In genomic region chr17:49969794-49970389, GRCh38 we compare ENCODE assay signal across 14 cellular contexts. TPM values are rescaled to one million over a fixed set of nuclear protein-coding genes. Genes with fewer than 3 reads are reported as not detected.
DNase-seq lines count a peak whose midpoint lies in the region; TF ChIP-seq lines count a peak whose summit lies in the region.
"Had no signal": no experiment of that assay in that cellular context is flagged by ENCODE, and none has a peak within 500 bp of the region (broad histone marks: within the 10 kb centered on the region; RNA-seq: fewer than 3 reads in every experiment).

No MANE protein-coding gene starts in this region.

- H3K36me3 ChIP-seq in ES-I3 (ENCODE audit: insufficient read depth, low read length) (no peaks in the 10 kb centered on the region), MM.1S (replicated peaks; ENCODE audit: insufficient read depth, low read length) (no peaks in the 10 kb centered on the region), mammary epithelial cell (ENCODE audit: insufficient read depth, low read length) (no peaks in the 10 kb centered on the region), neural progenitor cell (no peaks in the 10 kb centered on the region)
- H3K36me3 ChIP-seq: pancreas, vagina had no signal

- in situ Hi-C loops in mammary epithelial cell (cut with MboI; ENCODE audit: low sequenced_read_pairs in 2 of 2) = no loop called here

- dilution Hi-C loops in mammary epithelial cell (cut with HindIII; ENCODE audit: low sequenced_read_pairs) = loop anchor here (10.0 kb wide), 1 partner anchor 85 kb away; no protein-coding TSS in a partner anchor

- H3K9me3 Mint-ChIP-seq in neural progenitor cell = peaks cover 11% of the 10 kb centered on the region

- H3K4me3 Mint-ChIP-seq in neural progenitor cell = peak overlapping the region; percentile 67

- H4K20me1 ChIP-seq in MM.1S (ENCODE audit: insufficient read depth, low read length) (no peaks in the 10 kb centered on the region), mammary epithelial cell (ENCODE audit: insufficient read depth, low read length) (no peaks in the 10 kb centered on the region), neural progenitor cell (ENCODE audit: low read depth) (peaks cover 56% of the 10 kb centered on the region)

- WGBS in mammary epithelial cell (ENCODE audit: low coverage, missing lambda C conversion rate) = 44% methylated on average over 5 of the region's 18 CpGs

- H3K27ac Mint-ChIP-seq in neural progenitor cell = no peak overlapping the region

- H3K9ac ChIP-seq in ES-I3 (ENCODE audit: low read depth, low read length) (peak overlapping the region; percentile 83; the same call in 1 of the 2 replicates), MM.1S (ENCODE audit: low read length) (no peak overlapping the region), mammary epithelial cell (ENCODE audit: insufficient read depth, low read length) (no peak overlapping the region), neural progenitor cell (no peak overlapping the region)

- H3K4me1 ChIP-seq in ES-I3 (ENCODE audit: insufficient read depth, low read length) (peaks cover 20% of the 10 kb centered on the region; the same call in 1 of the 2 replicates), MM.1S (ENCODE audit: low read length) (no peaks in the 10 kb centered on the region), mammary epithelial cell (ENCODE audit: insufficient read depth, low read length) (peaks cover 29% of the 10 kb centered on the region), neural progenitor cell (peaks cover 53% of the 10 kb centered on the region)

- no peak overlapping the region for H3K27ac ChIP-seq in MM.1S (ENCODE audit: low read length)
- no peak overlapping the region for H3K27ac ChIP-seq in mammary epithelial cell (ENCODE audit: insufficient read depth, low read depth, low read length)
- H3K27ac ChIP-seq in neural progenitor cell = no peak overlapping the region
- H3K27ac ChIP-seq in substantia nigra (ENCODE audit: low read depth, low read length, poor library complexity, severe bottlenecking) = no peak overlapping the region
- H3K27ac ChIP-seq: pancreas, vagina had no signal

- H3K79me2 ChIP-seq in MM.1S (ENCODE audit: low read length) (no peaks in the 10 kb centered on the region), mammary epithelial cell (ENCODE audit: insufficient read depth, low read length) (no peaks in the 10 kb centered on the region), neural progenitor cell (ENCODE audit: low read depth) (no peaks in the 10 kb centered on the region)

- H3K27me3 Mint-ChIP-seq in neural progenitor cell (ENCODE audit: insufficient read depth, low read depth) = peaks cover 94% of the 10 kb centered on the region

- no peaks in the 10 kb centered on the region for H3K9me2 ChIP-seq in MM.1S (replicated peaks; ENCODE audit: insufficient read depth, low read length)

- no peak for DNase-seq in MM.1S
- no peak for DNase-seq in mammary epithelial cell
- no peak for DNase-seq in neural progenitor cell (ENCODE audit: low spot score)
- no peak for DNase-seq in NCI-H69 (lab: John Stamatoyannopoulos, UW)
- DNase-seq in activated CD8-positive, alpha-beta memory T cell treated with anti-CD3 and anti-CD28 coated beads, Interleukin-2, amount 50 U/mL, for 48 hours = no peak
- DNase-seq in substantia nigra (lab: John Stamatoyannopoulos, UW) = no peak
- DNase-seq: amniotic stem cell; DND-41; NCI-H1092; NK-92 treated with Interleukin-12 subunit alpha and Interleukin-12 subunit beta, amount 100 ng/mL, for 24 hours had no signal

- H3K4me2 ChIP-seq in MM.1S (ENCODE audit: low read depth, low read length) = peak overlapping the region; percentile 99; the same call in 1 of the 2 replicates
- H3K4me2 ChIP-seq in mammary epithelial cell (ENCODE audit: insufficient read depth, low read depth, low read length) = peak overlapping the region; percentile 85
- H3K4me2 ChIP-seq in neural progenitor cell = peak overlapping the region; percentile 94

- TF ChIP-seq CTCF in MM.1S (IDR thresholded peaks at IDR 0.05; ENCODE audit: low read length) = no peak
- no peak for TF ChIP-seq CTCF in mammary epithelial cell (conservative IDR thresholded peaks at IDR 0.05 in 1 of 2, IDR thresholded peaks at IDR 0.05 in 1 of 2; ENCODE audit: extremely low read depth in 1 of 2, insufficient read depth in 1 of 2, low read depth in 1 of 2, low read length in 2 of 2)
- TF ChIP-seq CTCF in neural progenitor cell (IDR thresholded peaks at IDR 0.05) = no peak

- H2AFZ ChIP-seq in MM.1S (ENCODE audit: low read length) (no peak overlapping the region), mammary epithelial cell (ENCODE audit: low read depth, low read length) (peak overlapping the region; percentile 40), neural progenitor cell (replicated peaks) (no peak overlapping the region)

- H3F3A ChIP-seq in MM.1S (ENCODE audit: insufficient read depth, low read length) (no peaks in the 10 kb centered on the region), neural progenitor cell (ENCODE audit: low read depth) (peaks cover 32% of the 10 kb centered on the region)

- H3K9me3 ChIP-seq in ES-I3 (ENCODE audit: control insufficient read depth, insufficient read depth, low read length) (no peaks in the 10 kb centered on the region), MM.1S (replicated peaks; ENCODE audit: insufficient read depth, low read length) (no peaks in the 10 kb centered on the region), mammary epithelial cell (replicated peaks; ENCODE audit: insufficient read depth, low read length) (no peaks in the 10 kb centered on the region), neural progenitor cell (ENCODE audit: low read depth) (no peaks in the 10 kb centered on the region)
- H3K9me3 ChIP-seq: pancreas, vagina had no signal

- BruUV-seq in mammary epithelial cell (replicated peaks; lab: Mats Ljungman, UMichigan) = no TSS peak

- peaks cover 27% of the 10 kb centered on the region for H3K4me1 Mint-ChIP-seq in neural progenitor cell

- CTCF ChIA-PET in mammary epithelial cell (lab: Charles Lee; ENCODE audit: low non-redundant PET) = no interaction called here

- H3K4me3 ChIP-seq in MM.1S (ENCODE audit: low read length) (peak overlapping the region; percentile 82), mammary epithelial cell (replicated peaks in 1 of 3; ENCODE audit: insufficient read depth in 1 of 3, low read depth in 2 of 3, low read length in 3 of 3) (no peak overlapping the region), neural progenitor cell (peak overlapping the region; percentile 57)

- no peaks in the 10 kb centered on the region for H3K36me3 Mint-ChIP-seq in neural progenitor cell

- peaks cover 97% of the 10 kb centered on the region for H3K27me3 ChIP-seq in MM.1S (replicated peaks; ENCODE audit: insufficient read depth, low read length)
- H3K27me3 ChIP-seq in mammary epithelial cell (ENCODE audit: insufficient read depth, low read length) = peaks cover 58% of the 10 kb centered on the region
- H3K27me3 ChIP-seq in neural progenitor cell = peaks cover 100% of the 10 kb centered on the region

- intact Hi-C loops in mammary epithelial cell (cut with micrococcal nuclease) = loop anchor here (2.0 kb wide), 1 partner anchor 17 kb away; no protein-coding TSS in a partner anchor

RNA-seq across cellular contexts. Expression of gene DLX4, which starts 0.9 kb away (rescaled TPM):
- total RNA-seq in mammary epithelial cell (under 1 TPM in 1 of 2 donors, not detected in 1; 0.49 TPM), neural progenitor cell (ENCODE audit: low replicate concordance) (0.53 TPM in 1 of 2 replicates, not detected in the other)
- 0.14 TPM for polyA plus RNA-seq in mammary epithelial cell
- not detected for polyA minus RNA-seq in mammary epithelial cell
- total RNA-seq: endothelial cell of umbilical vein had no signal
- polyA plus RNA-seq: endothelial cell of umbilical vein had no signal

RNA-seq across cellular contexts. Expression of gene DLX3, which starts 25.1 kb away (rescaled TPM):
- total RNA-seq in mammary epithelial cell = under 1 TPM; 0.33 to 0.42 TPM
- 0.18 TPM for polyA plus RNA-seq in mammary epithelial cell
- not detected for polyA minus RNA-seq in mammary epithelial cell
- total RNA-seq in neural progenitor cell (ENCODE audit: low replicate concordance) = 0.04 and 0.87 TPM in 2 replicates
- total RNA-seq: endothelial cell of umbilical vein had no signal
- polyA plus RNA-seq: endothelial cell of umbilical vein had no signal

Comparison
In these comparisons a context has a peak if more than half of its experiments do, and no peak if none do; other contexts are left out.
1. H3K4me3 ChIP-seq: peak in MM.1S (single experiment) and neural progenitor cell (single experiment); none in mammary epithelial cell (0 of 3).
2. Peak in every context shown above with its lines, with median percentiles within 50 percentile points of each other: H3K4me2 ChIP-seq.